ENCODE assay signal across 1 cellular context in the genomic region with DNA sequence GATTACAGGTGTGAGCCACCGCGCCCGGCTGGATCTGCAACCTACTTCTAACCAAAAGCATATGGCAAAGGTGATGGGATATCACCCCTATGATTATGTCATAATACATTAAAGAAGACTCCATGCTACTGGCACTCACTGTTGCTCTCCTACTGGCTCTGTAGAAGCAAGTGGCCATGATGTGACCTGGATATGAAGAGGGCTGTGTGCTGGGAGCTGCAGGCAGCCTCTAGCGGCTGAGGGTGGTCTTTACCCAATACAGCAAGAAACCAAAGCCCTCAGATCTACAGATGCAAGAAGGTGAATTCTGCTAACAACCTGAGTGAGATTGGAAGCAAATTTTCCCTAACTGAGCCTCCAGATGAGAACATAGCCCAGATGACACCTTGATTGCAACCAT.
TF ChIP-seq lines count a peak whose summit lies in the region.

No MANE protein-coding gene starts in this region.

TF ChIP-seq in GM23338, 12 proteins besides CTCF, POLR2A, EP300 and RAD21 (continued from another document):
- TF ChIP-seq ZNF462 (CRISPR knock-in tag; IDR thresholded peaks at IDR 0.05), result no peak
- TF ChIP-seq JUNB (IDR thresholded peaks at IDR 0.05; ENCODE audit: unreplicated experiment), result no peak
- no peak for TF ChIP-seq ZNF331 (CRISPR knock-in tag; IDR thresholded peaks at IDR 0.05; ENCODE audit: low read depth)
- no peak for TF ChIP-seq NANOG (IDR thresholded peaks at IDR 0.05; ENCODE audit: borderline replicate concordance)
- TF ChIP-seq ZNF114 (CRISPR knock-in tag; IDR thresholded peaks at IDR 0.05), result no peak
- TF ChIP-seq POLR2AphosphoS5 (IDR thresholded peaks at IDR 0.05; ENCODE audit: low read depth), result no peak
- TF ChIP-seq STAT1 (IDR thresholded peaks at IDR 0.05; ENCODE audit: unreplicated experiment), result no peak
- TF ChIP-seq EZH2phosphoT487 (IDR thresholded peaks at IDR 0.05; ENCODE audit: unreplicated experiment), result no peak
